In the genomic region with DNA sequence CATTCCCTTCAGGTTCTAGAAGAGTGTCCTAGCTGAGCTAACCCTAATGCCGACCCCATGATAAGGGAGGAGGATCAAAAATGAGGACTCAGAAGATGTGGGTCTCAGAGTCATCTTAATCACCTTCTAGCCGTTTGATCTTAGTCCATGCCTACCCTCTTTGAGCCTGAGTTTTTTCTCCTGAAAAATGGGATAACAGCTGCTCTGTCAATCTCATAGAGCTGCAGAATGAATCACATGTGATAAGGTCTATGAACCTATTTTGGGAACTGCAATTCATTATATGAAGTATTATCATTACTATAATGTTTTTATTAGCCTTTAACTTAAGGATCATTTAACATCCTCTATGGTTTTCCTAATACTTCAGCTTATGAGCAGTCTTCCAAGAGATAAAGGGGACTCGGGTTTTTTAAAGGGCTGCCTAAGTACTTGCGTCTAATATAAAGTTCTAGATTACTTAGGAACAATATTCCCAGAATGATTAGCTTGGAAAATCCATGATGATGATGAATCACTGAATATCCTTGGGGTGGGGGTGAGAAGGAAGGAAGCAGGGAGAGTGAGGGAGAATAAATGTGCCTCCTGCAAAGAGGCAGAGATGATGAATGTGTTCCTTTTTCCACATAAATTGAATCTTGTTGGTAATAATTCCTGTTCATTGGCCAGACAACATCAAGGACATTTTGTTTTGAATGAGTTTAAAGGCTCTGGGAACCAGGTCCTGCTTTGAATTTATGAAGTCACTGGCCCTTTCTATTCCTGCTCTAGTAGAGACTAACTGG, we compare ENCODE assay signal across 1 cellular context.
TF ChIP-seq lines count a peak whose summit lies in the region.

No MANE protein-coding gene starts in this region.

TF ChIP-seq in SK-N-SH, 30 proteins besides CTCF, POLR2A, EP300 and RAD21 (continued from another document):
- TF ChIP-seq, protein P1, sequence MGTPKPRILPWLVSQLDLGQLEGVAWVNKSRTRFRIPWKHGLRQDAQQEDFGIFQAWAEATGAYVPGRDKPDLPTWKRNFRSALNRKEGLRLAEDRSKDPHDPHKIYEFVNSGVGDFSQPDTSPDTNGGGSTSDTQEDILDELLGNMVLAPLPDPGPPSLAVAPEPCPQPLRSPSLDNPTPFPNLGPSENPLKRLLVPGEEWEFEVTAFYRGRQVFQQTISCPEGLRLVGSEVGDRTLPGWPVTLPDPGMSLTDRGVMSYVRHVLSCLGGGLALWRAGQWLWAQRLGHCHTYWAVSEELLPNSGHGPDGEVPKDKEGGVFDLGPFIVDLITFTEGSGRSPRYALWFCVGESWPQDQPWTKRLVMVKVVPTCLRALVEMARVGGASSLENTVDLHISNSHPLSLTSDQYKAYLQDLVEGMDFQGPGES (IDR thresholded peaks at IDR 0.05; ENCODE audit: low read depth, low read length) = no peak
- TF ChIP-seq MXI1 (IDR thresholded peaks at IDR 0.05; ENCODE audit: low read depth, low read length) (no peak), FOXJ3 (CRISPR knock-in tag; IDR thresholded peaks at IDR 0.05) (no peak), FOXM1 (IDR thresholded peaks at IDR 0.05; ENCODE audit: low read depth) (no peak), MEF2A (IDR thresholded peaks at IDR 0.05; ENCODE audit: borderline replicate concordance, low read depth) (no peak), YY1 (IDR thresholded peaks at IDR 0.05; ENCODE audit: low read depth) (no peak), GATA2 (CRISPR knock-in tag; IDR thresholded peaks at IDR 0.05) (no peak)
- TF ChIP-seq, protein P2, sequence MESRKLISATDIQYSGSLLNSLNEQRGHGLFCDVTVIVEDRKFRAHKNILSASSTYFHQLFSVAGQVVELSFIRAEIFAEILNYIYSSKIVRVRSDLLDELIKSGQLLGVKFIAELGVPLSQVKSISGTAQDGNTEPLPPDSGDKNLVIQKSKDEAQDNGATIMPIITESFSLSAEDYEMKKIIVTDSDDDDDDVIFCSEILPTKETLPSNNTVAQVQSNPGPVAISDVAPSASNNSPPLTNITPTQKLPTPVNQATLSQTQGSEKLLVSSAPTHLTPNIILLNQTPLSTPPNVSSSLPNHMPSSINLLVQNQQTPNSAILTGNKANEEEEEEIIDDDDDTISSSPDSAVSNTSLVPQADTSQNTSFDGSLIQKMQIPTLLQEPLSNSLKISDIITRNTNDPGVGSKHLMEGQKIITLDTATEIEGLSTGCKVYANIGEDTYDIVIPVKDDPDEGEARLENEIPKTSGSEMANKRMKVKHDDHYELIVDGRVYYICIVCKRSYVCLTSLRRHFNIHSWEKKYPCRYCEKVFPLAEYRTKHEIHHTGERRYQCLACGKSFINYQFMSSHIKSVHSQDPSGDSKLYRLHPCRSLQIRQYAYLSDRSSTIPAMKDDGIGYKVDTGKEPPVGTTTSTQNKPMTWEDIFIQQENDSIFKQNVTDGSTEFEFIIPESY (IDR thresholded peaks at IDR 0.05; ENCODE audit: borderline replicate concordance, low read depth) = no peak
- TF ChIP-seq, protein P3, sequence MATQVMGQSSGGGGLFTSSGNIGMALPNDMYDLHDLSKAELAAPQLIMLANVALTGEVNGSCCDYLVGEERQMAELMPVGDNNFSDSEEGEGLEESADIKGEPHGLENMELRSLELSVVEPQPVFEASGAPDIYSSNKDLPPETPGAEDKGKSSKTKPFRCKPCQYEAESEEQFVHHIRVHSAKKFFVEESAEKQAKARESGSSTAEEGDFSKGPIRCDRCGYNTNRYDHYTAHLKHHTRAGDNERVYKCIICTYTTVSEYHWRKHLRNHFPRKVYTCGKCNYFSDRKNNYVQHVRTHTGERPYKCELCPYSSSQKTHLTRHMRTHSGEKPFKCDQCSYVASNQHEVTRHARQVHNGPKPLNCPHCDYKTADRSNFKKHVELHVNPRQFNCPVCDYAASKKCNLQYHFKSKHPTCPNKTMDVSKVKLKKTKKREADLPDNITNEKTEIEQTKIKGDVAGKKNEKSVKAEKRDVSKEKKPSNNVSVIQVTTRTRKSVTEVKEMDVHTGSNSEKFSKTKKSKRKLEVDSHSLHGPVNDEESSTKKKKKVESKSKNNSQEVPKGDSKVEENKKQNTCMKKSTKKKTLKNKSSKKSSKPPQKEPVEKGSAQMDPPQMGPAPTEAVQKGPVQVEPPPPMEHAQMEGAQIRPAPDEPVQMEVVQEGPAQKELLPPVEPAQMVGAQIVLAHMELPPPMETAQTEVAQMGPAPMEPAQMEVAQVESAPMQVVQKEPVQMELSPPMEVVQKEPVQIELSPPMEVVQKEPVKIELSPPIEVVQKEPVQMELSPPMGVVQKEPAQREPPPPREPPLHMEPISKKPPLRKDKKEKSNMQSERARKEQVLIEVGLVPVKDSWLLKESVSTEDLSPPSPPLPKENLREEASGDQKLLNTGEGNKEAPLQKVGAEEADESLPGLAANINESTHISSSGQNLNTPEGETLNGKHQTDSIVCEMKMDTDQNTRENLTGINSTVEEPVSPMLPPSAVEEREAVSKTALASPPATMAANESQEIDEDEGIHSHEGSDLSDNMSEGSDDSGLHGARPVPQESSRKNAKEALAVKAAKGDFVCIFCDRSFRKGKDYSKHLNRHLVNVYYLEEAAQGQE (IDR thresholded peaks at IDR 0.05; ENCODE audit: low read depth, low read length) = no peak
- TF ChIP-seq, protein P4, sequence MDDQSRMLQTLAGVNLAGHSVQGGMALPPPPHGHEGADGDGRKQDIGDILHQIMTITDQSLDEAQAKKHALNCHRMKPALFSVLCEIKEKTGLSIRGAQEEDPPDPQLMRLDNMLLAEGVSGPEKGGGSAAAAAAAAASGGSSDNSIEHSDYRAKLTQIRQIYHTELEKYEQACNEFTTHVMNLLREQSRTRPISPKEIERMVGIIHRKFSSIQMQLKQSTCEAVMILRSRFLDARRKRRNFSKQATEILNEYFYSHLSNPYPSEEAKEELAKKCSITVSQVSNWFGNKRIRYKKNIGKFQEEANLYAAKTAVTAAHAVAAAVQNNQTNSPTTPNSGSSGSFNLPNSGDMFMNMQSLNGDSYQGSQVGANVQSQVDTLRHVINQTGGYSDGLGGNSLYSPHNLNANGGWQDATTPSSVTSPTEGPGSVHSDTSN (IDR thresholded peaks at IDR 0.05) = no peak
- TF ChIP-seq, protein P5, sequence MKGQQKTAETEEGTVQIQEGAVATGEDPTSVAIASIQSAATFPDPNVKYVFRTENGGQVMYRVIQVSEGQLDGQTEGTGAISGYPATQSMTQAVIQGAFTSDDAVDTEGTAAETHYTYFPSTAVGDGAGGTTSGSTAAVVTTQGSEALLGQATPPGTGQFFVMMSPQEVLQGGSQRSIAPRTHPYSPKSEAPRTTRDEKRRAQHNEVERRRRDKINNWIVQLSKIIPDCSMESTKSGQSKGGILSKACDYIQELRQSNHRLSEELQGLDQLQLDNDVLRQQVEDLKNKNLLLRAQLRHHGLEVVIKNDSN (IDR thresholded peaks at IDR 0.05; ENCODE audit: borderline replicate concordance, low read depth) = no peak
